In the genomic region with DNA sequence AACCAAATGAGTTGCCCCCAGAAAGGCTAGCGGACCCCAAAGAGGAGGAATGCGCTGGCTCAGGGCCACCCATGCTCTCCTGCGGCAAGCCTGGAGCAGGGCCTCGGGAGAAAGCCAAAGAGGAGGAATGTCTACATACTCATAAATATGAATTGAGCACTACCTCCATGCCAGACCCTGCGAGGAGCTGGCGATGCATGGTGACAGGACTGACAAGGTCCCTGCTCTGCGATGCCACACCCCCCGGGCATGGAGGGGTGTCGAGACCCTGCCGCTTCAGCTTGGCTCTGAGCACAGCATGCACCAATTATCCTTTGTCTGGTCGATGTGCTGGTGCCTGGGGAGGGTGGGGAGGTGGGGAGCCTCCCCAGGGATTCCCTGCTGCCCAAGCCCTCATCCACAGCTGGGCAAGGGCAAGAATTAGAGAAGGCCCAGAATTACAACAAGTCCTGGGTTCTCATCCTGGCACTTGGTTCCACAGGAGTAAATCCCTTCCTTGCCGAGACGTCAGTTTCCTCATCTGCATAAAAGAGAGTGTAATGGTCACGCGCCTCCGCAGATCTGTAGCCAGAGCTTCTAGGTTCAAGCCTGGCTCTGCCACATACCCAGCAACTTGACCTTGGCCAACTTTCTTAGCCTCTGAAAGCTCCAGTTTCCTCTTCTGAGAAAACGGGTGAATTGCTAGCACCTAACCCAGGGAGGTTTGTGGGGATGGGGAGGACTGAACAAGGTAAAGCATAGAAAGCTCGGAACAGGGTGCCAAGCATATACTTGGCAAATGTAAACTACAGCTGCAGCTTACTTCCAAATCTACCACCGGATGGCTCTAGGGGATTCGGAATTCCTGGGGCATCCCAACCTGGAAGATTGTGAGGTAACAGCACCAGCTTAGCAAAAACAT, we compare ENCODE assay signal across 1 cellular context.
TF ChIP-seq lines count a peak whose summit lies in the region.

No MANE protein-coding gene starts in this region.

TF ChIP-seq in K562, 482 proteins besides CTCF, POLR2A, EP300 and RAD21 (continued from another document):
- TF ChIP-seq MBD2 (IDR thresholded peaks at IDR 0.05; ENCODE audit: borderline replicate concordance, low read depth), result no peak
- TF ChIP-seq NFRKB (IDR thresholded peaks at IDR 0.05; ENCODE audit: low read depth), result no peak
- TF ChIP-seq, protein P1, sequence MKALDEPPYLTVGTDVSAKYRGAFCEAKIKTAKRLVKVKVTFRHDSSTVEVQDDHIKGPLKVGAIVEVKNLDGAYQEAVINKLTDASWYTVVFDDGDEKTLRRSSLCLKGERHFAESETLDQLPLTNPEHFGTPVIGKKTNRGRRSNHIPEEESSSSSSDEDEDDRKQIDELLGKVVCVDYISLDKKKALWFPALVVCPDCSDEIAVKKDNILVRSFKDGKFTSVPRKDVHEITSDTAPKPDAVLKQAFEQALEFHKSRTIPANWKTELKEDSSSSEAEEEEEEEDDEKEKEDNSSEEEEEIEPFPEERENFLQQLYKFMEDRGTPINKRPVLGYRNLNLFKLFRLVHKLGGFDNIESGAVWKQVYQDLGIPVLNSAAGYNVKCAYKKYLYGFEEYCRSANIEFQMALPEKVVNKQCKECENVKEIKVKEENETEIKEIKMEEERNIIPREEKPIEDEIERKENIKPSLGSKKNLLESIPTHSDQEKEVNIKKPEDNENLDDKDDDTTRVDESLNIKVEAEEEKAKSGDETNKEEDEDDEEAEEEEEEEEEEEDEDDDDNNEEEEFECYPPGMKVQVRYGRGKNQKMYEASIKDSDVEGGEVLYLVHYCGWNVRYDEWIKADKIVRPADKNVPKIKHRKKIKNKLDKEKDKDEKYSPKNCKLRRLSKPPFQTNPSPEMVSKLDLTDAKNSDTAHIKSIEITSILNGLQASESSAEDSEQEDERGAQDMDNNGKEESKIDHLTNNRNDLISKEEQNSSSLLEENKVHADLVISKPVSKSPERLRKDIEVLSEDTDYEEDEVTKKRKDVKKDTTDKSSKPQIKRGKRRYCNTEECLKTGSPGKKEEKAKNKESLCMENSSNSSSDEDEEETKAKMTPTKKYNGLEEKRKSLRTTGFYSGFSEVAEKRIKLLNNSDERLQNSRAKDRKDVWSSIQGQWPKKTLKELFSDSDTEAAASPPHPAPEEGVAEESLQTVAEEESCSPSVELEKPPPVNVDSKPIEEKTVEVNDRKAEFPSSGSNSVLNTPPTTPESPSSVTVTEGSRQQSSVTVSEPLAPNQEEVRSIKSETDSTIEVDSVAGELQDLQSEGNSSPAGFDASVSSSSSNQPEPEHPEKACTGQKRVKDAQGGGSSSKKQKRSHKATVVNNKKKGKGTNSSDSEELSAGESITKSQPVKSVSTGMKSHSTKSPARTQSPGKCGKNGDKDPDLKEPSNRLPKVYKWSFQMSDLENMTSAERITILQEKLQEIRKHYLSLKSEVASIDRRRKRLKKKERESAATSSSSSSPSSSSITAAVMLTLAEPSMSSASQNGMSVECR (CRISPR knock-in tag; IDR thresholded peaks at IDR 0.05), result no peak
- TF ChIP-seq TRIM28 (IDR thresholded peaks at IDR 0.05), result no peak
- TF ChIP-seq, protein P2, sequence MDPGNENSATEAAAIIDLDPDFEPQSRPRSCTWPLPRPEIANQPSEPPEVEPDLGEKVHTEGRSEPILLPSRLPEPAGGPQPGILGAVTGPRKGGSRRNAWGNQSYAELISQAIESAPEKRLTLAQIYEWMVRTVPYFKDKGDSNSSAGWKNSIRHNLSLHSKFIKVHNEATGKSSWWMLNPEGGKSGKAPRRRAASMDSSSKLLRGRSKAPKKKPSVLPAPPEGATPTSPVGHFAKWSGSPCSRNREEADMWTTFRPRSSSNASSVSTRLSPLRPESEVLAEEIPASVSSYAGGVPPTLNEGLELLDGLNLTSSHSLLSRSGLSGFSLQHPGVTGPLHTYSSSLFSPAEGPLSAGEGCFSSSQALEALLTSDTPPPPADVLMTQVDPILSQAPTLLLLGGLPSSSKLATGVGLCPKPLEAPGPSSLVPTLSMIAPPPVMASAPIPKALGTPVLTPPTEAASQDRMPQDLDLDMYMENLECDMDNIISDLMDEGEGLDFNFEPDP (CRISPR knock-in tag; IDR thresholded peaks at IDR 0.05), result no peak
- TF ChIP-seq, protein P3, sequence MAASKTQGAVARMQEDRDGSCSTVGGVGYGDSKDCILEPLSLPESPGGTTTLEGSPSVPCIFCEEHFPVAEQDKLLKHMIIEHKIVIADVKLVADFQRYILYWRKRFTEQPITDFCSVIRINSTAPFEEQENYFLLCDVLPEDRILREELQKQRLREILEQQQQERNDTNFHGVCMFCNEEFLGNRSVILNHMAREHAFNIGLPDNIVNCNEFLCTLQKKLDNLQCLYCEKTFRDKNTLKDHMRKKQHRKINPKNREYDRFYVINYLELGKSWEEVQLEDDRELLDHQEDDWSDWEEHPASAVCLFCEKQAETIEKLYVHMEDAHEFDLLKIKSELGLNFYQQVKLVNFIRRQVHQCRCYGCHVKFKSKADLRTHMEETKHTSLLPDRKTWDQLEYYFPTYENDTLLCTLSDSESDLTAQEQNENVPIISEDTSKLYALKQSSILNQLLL (CRISPR knock-in tag; IDR thresholded peaks at IDR 0.05; ENCODE audit: borderline replicate concordance), result no peak
- no peak for TF ChIP-seq KHSRP (IDR thresholded peaks at IDR 0.05)
- no peak for TF ChIP-seq ZC3H4 (CRISPR knock-in tag; IDR thresholded peaks at IDR 0.05; ENCODE audit: borderline replicate concordance)
- TF ChIP-seq BCOR (IDR thresholded peaks at IDR 0.05), result no peak
- TF ChIP-seq, protein P4, sequence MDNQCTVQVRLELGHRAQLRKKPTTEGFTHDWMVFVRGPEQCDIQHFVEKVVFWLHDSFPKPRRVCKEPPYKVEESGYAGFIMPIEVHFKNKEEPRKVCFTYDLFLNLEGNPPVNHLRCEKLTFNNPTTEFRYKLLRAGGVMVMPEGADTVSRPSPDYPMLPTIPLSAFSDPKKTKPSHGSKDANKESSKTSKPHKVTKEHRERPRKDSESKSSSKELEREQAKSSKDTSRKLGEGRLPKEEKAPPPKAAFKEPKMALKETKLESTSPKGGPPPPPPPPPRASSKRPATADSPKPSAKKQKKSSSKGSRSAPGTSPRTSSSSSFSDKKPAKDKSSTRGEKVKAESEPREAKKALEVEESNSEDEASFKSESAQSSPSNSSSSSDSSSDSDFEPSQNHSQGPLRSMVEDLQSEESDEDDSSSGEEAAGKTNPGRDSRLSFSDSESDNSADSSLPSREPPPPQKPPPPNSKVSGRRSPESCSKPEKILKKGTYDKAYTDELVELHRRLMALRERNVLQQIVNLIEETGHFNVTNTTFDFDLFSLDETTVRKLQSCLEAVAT (IDR thresholded peaks at IDR 0.05), result no peak
- TF ChIP-seq RNF2 (IDR thresholded peaks at IDR 0.05), result no peak
- TF ChIP-seq PHTF2 (CRISPR knock-in tag; IDR thresholded peaks at IDR 0.05), result no peak
- no peak for TF ChIP-seq NFE2L1 (tag; IDR thresholded peaks at IDR 0.05; ENCODE audit: borderline replicate concordance, low read depth)
- TF ChIP-seq PHB2 (IDR thresholded peaks at IDR 0.05; ENCODE audit: low read depth), result no peak
- no peak for TF ChIP-seq POLR2AphosphoS2 (IDR thresholded peaks at IDR 0.05; ENCODE audit: low read length)
